In genomic region chr7:5636446-5636835, GRCh38 we compare ENCODE assay signal across 9 cellular contexts. TPM values are rescaled to one million over a fixed set of nuclear protein-coding genes. Genes with fewer than 3 reads are reported as not detected.
A peak's percentile ranks its signal among the peaks of the same experiment; 100 is the strongest.
DNase-seq lines count a peak whose midpoint lies in the region; ATAC-seq and TF ChIP-seq lines count a peak whose summit lies in the region.
"Had no signal": no experiment of that assay in that cellular context is flagged by ENCODE, and none has a peak within 500 bp of the region (broad histone marks: within the 10 kb centered on the region; RNA-seq: fewer than 3 reads in every experiment).

No MANE protein-coding gene starts in this region.

- no peaks in the 10 kb centered on the region for H3K9me2 ChIP-seq in SK-N-SH

- H3K18ac ChIP-seq in trophoblast cell (ENCODE audit: low read length) = no peak overlapping the region

- TF ChIP-seq CTCF in CD4-positive, alpha-beta T cell (IDR thresholded peaks at IDR 0.05) = no peak
- TF ChIP-seq CTCF in SK-N-SH (IDR thresholded peaks at IDR 0.05) = no peak

- no peak overlapping the region for H3K4ac ChIP-seq in trophoblast cell (ENCODE audit: low read depth, low read length)

- H2AK5ac ChIP-seq in trophoblast cell (ENCODE audit: low read length) = peak overlapping the region; percentile 45

- no peak overlapping the region for H2AFZ ChIP-seq in SK-N-SH (ENCODE audit: low read depth)
- H2AFZ ChIP-seq in trophoblast cell (ENCODE audit: insufficient read depth, low read length, poor library complexity) = no peak overlapping the region

- H4K12ac ChIP-seq in trophoblast cell (ENCODE audit: low read depth, low read length) = no peak overlapping the region

- peaks cover 80% of the 10 kb centered on the region for H3K36me3 Mint-ChIP-seq in CD4-positive, alpha-beta T cell (ENCODE audit: low read depth)

- H4K91ac ChIP-seq in trophoblast cell (ENCODE audit: low read depth, low read length) = peak overlapping the region; percentile 85

- H3K4me3 Mint-ChIP-seq in CD4-positive, alpha-beta T cell = no peak overlapping the region
- H3K4me3 Mint-ChIP-seq: activated B cell treated with CpG ODN at 0.5 μM for 24 hours had no signal

- H3K4me1 ChIP-seq in SK-N-SH (ENCODE audit: control insufficient read depth in 1 of 2, insufficient read depth in 2 of 2, low read depth in 1 of 2, low read length in 1 of 2) = peaks cover 56 to 66% of the 10 kb centered on the region in 2 experiments
- H3K4me1 ChIP-seq in trophoblast cell (ENCODE audit: control insufficient read depth in 1 of 2, insufficient read depth in 2 of 2, low read length in 2 of 2) = peaks cover 29 to 44% of the 10 kb centered on the region in 2 experiments

- no peak for ATAC-seq in CD4-positive, alpha-beta T cell (ENCODE audit: poor library complexity)
- no peak for ATAC-seq in GM18519 (IDR thresholded peaks at IDR 0.05; ENCODE audit: low FRiP score, unreplicated experiment)

- CTCF ChIA-PET in CD4-positive, alpha-beta T cell (lab: Charles Lee) = no interaction called here
- CTCF ChIA-PET in SK-N-SH (lab: Yijun Ruan, JAX) = interaction anchor here (1.0 to 10.8 kb wide), 7 partner anchors 8 to 142 kb away, joined by 3 to 122 read pairs (median 4); no protein-coding TSS in a partner anchor

- H3K23ac ChIP-seq in trophoblast cell (ENCODE audit: low read length) = no peak overlapping the region

- intact Hi-C loops in CD4-positive, alpha-beta T cell (cut with DNase I, micrococcal nuclease) = no loop called here

- H4K8ac ChIP-seq in trophoblast cell (ENCODE audit: low read depth, low read length) = peak overlapping the region; percentile 64

- no peaks in the 10 kb centered on the region for H3K9me3 Mint-ChIP-seq in CD4-positive, alpha-beta T cell
- H3K9me3 Mint-ChIP-seq: activated B cell treated with CpG ODN at 0.5 μM for 24 hours had no signal

- H3K27me3 Mint-ChIP-seq in CD4-positive, alpha-beta T cell = no peaks in the 10 kb centered on the region
- H3K27me3 Mint-ChIP-seq: activated B cell treated with CpG ODN at 0.5 μM for 24 hours had no signal

- peaks cover 38% of the 10 kb centered on the region for H3K4me1 Mint-ChIP-seq in CD4-positive, alpha-beta T cell (ENCODE audit: low read depth)

- H3K4me2 ChIP-seq in SK-N-SH (peak overlapping the region; percentile 58), trophoblast cell (ENCODE audit: low read length) (peak overlapping the region; percentile 9)

- H2BK120ac ChIP-seq in trophoblast cell (ENCODE audit: insufficient read depth, low read length, poor library complexity) = peak overlapping the region; percentile 78

- peak overlapping the region; percentile 39 for H2BK12ac ChIP-seq in trophoblast cell (ENCODE audit: low read length)

- H3K4me3 ChIP-seq in SK-N-SH (ENCODE audit: low read depth in 2 of 2, low read length in 1 of 2) = no peak overlapping the region
- H3K4me3 ChIP-seq in trophoblast cell (ENCODE audit: low read depth, low read length) = no peak overlapping the region

- no peaks in the 10 kb centered on the region for H3K9me3 ChIP-seq in CD4-positive, alpha-beta T cell (ENCODE audit: control insufficient read depth, low read length)
- no peaks in the 10 kb centered on the region for H3K9me3 ChIP-seq in SK-N-SH
- no peaks in the 10 kb centered on the region for H3K9me3 ChIP-seq in trophoblast cell (ENCODE audit: insufficient read depth, low read depth, low read length)

- no peaks in the 10 kb centered on the region for H3K27me3 ChIP-seq in CD4-positive, alpha-beta T cell (ENCODE audit: control insufficient read depth, insufficient read depth, low read length)
- H3K27me3 ChIP-seq in SK-N-SH (ENCODE audit: insufficient read depth) (no peaks in the 10 kb centered on the region), trophoblast cell (ENCODE audit: insufficient read depth, low read length) (no peaks in the 10 kb centered on the region)

- no peak for TF ChIP-seq RAD21 in SK-N-SH (IDR thresholded peaks at IDR 0.05; ENCODE audit: low read length)

- TF ChIP-seq EP300 in SK-N-SH (IDR thresholded peaks at IDR 0.05; ENCODE audit: borderline replicate concordance in 1 of 2, low read depth in 1 of 2, low read length in 1 of 2) = no peak

- POLR2A ChIA-PET in CD4-positive, alpha-beta T cell (lab: Charles Lee) = no interaction called here
- POLR2A ChIA-PET in SK-N-SH (lab: Yijun Ruan, JAX) = no interaction called here

- peak overlapping the region; percentile 67 for H3K14ac ChIP-seq in trophoblast cell (ENCODE audit: low read length)

- no peak overlapping the region for H3K27ac ChIP-seq in CD4-positive, alpha-beta T cell (ENCODE audit: low read depth, low read length)
- H3K27ac ChIP-seq in SK-N-SH (ENCODE audit: low read depth in 2 of 2, low read length in 1 of 2) (peak overlapping the region; percentile 97 to 99), trophoblast cell (ENCODE audit: low read depth, low read length) (peak overlapping the region; percentile 90)

- H3K79me2 ChIP-seq in SK-N-SH (ENCODE audit: insufficient read depth) = peaks cover 52% of the 10 kb centered on the region
- peaks cover 4% of the 10 kb centered on the region for H3K79me2 ChIP-seq in trophoblast cell (ENCODE audit: control insufficient read depth, insufficient read depth, low read length, poor library complexity)

- peak overlapping the region; percentile 73 for H2BK5ac ChIP-seq in trophoblast cell (ENCODE audit: low read depth, low read length, poor library complexity)

- peak overlapping the region; percentile 50 for H3K27ac Mint-ChIP-seq in CD4-positive, alpha-beta T cell
- H3K27ac Mint-ChIP-seq: activated B cell treated with CpG ODN at 0.5 μM for 24 hours had no signal

- H3K9ac ChIP-seq in SK-N-SH (peak overlapping the region; percentile 32; the same call in 1 of the 2 replicates), trophoblast cell (ENCODE audit: low read length) (no peak overlapping the region)

- peaks cover 44% of the 10 kb centered on the region for H3K79me1 ChIP-seq in trophoblast cell (ENCODE audit: low read length)

- H4K20me1 ChIP-seq in SK-N-SH (ENCODE audit: insufficient read depth) = no peaks in the 10 kb centered on the region

- peaks cover 18 to 19% of the 10 kb centered on the region in 2 experiments for H3K36me3 ChIP-seq in SK-N-SH (replicated peaks in 1 of 2; ENCODE audit: control insufficient read depth in 1 of 2, insufficient read depth in 2 of 2, low read length in 1 of 2)
- H3K36me3 ChIP-seq in trophoblast cell (ENCODE audit: control insufficient read depth in 1 of 2, insufficient read depth in 2 of 2, low read length in 2 of 2) = peaks cover 5 to 10% of the 10 kb centered on the region in 2 experiments

- H3F3A ChIP-seq in SK-N-SH (replicated peaks; ENCODE audit: insufficient read depth) = peaks cover 62% of the 10 kb centered on the region

- WGBS in SK-N-SH (ENCODE audit: low lambda C conversion rate) = 73% methylated on average over 9 of the region's 9 CpGs
- no CpG with 5 or more reads among the region's 9 CpGs for WGBS in trophoblast cell (ENCODE audit: extremely low coverage, insufficient coverage, insufficient read length)

- DNase-seq in CD4-positive, alpha-beta T cell = no peak
- DNase-seq in SK-N-SH (no peak), globus pallidus (ENCODE audit: low spot score) (peak; percentile 94), trophoblast cell (no peak), mucosa of gallbladder (ENCODE audit: low spot score) (no peak), NCI-H1694 (lab: John Stamatoyannopoulos, UW) (no peak), NK-92 (lab: John Stamatoyannopoulos, UW; ENCODE audit: unreplicated experiment) (no peak)
- DNase-seq: activated B cell treated with CpG ODN at 0.5 μM for 24 hours had no signal

TF ChIP-seq in SK-N-SH, 30 proteins besides CTCF, POLR2A, EP300 and RAD21 (continues in another document):
- TF ChIP-seq YY1 (IDR thresholded peaks at IDR 0.05; ENCODE audit: low read depth) (no peak), ELF1 (IDR thresholded peaks at IDR 0.05) (no peak), MEF2A (IDR thresholded peaks at IDR 0.05; ENCODE audit: borderline replicate concordance, low read depth) (no peak), FOXM1 (IDR thresholded peaks at IDR 0.05; ENCODE audit: low read depth) (no peak), RCOR1 (IDR thresholded peaks at IDR 0.05; ENCODE audit: low read length) (peak; percentile 21; the same call in 1 of the 2 replicates), EZH2phosphoT487 (IDR thresholded peaks at IDR 0.05; ENCODE audit: borderline replicate concordance, low read depth) (no peak), GATA2 (CRISPR knock-in tag; IDR thresholded peaks at IDR 0.05) (no peak), SMC3 (IDR thresholded peaks at IDR 0.05; ENCODE audit: low read depth, low read length) (no peak), NRF1 (IDR thresholded peaks at IDR 0.05; ENCODE audit: low read depth, low read length) (no peak), JUND (IDR thresholded peaks at IDR 0.05) (no peak), TAF1 (IDR thresholded peaks at IDR 0.05; ENCODE audit: borderline replicate concordance, low read depth, low read length) (no peak), FOXJ3 (CRISPR knock-in tag; IDR thresholded peaks at IDR 0.05) (no peak), TEAD4 (IDR thresholded peaks at IDR 0.05; ENCODE audit: borderline replicate concordance, insufficient read depth) (no peak), POLR2AphosphoS5 (IDR thresholded peaks at IDR 0.05; ENCODE audit: low read depth, low read length) (no peak), ZBTB33 (IDR thresholded peaks at IDR 0.05; ENCODE audit: borderline replicate concordance, low read depth) (no peak), SIN3A (IDR thresholded peaks at IDR 0.05; ENCODE audit: borderline replicate concordance, low read depth, low read length) (no peak), MXI1 (IDR thresholded peaks at IDR 0.05; ENCODE audit: low read depth, low read length) (no peak), CHD2 (IDR thresholded peaks at IDR 0.05; ENCODE audit: low read length, partially characterized antibody) (peak; percentile 4)

RNA-seq across cellular contexts. Expression of gene FSCN1, which starts 43.8 kb away (rescaled TPM):
- total RNA-seq in CD4-positive, alpha-beta T cell = 1 to 10 TPM; 6.5 to 7.0 TPM
- 222 and 287 TPM in 2 replicates for polyA plus RNA-seq in SK-N-SH (2012; rRNA removed)
- 108 and 201 TPM in 2 replicates for polyA plus RNA-seq in SK-N-SH (2012; cell fraction: cytosol; rRNA removed)
- polyA plus RNA-seq in SK-N-SH (2012; cell fraction: nucleus; rRNA removed) = 255 and 304 TPM in 2 replicates
- polyA plus RNA-seq in trophoblast cell (2013) = 507 and 526 TPM in 2 replicates
- total RNA-seq in mucosa of gallbladder = 38.6 TPM
